8 cellular contexts compared by ENCODE assay signal in genomic region chr17:31391496-31391949, GRCh38. TPM values are rescaled to one million over a fixed set of nuclear protein-coding genes. Genes with fewer than 3 reads are reported as not detected.
DNase-seq lines count a peak whose midpoint lies in the region; ATAC-seq and TF ChIP-seq lines count a peak whose summit lies in the region.

TSS of gene RAB11FIP4 (plus strand) at chr17:31391675. CDS start at chr17:31391853, 178 bp downstream.

- no peaks in the 10 kb centered on the region for H3K9me3 Mint-ChIP-seq in activated CD4-positive, alpha-beta T cell treated with anti-CD3 and anti-CD28 coated beads for 36 hours (ENCODE audit: low read depth)
- no peaks in the 10 kb centered on the region for H3K9me3 Mint-ChIP-seq in activated CD4-positive, alpha-beta memory T cell treated with anti-CD3 and anti-CD28 coated beads, Interleukin-2, amount 10 ng/mL, durations not matched to agents 7 days and 5 days

- peaks cover 3% of the 10 kb centered on the region for H3K79me2 ChIP-seq in parathyroid adenoma

- H3K36me3 Mint-ChIP-seq in activated CD4-positive, alpha-beta T cell treated with anti-CD3 and anti-CD28 coated beads for 36 hours (ENCODE audit: low read depth), result no peaks in the 10 kb centered on the region
- H3K36me3 Mint-ChIP-seq in activated CD4-positive, alpha-beta memory T cell treated with anti-CD3 and anti-CD28 coated beads, Interleukin-2, amount 10 ng/mL, durations not matched to agents 7 days and 5 days (ENCODE audit: low read depth), result no peaks in the 10 kb centered on the region

- no peaks in the 10 kb centered on the region for H3K36me3 ChIP-seq in parathyroid adenoma (ENCODE audit: control insufficient read depth, insufficient read depth, low read length)

- peaks cover 12% of the 10 kb centered on the region for H3K4me1 ChIP-seq in parathyroid adenoma

- POLR2A ChIA-PET in activated CD4-positive, alpha-beta T cell treated with anti-CD3 and anti-CD28 coated beads for 36 hours (lab: Charles Lee), result no interaction called here
- POLR2A ChIA-PET in activated CD4-positive, alpha-beta memory T cell treated with anti-CD3 and anti-CD28 coated beads, Interleukin-2, amount 10 ng/mL, durations not matched to agents 7 days and 5 days (lab: Charles Lee), result no interaction called here

- H3K27me3 ChIP-seq in parathyroid adenoma (ENCODE audit: control insufficient read depth, insufficient read depth, low read length), result peaks cover 3% of the 10 kb centered on the region

- H3K4me1 Mint-ChIP-seq in activated CD4-positive, alpha-beta T cell treated with anti-CD3 and anti-CD28 coated beads for 36 hours, result peaks cover 3% of the 10 kb centered on the region
- H3K4me1 Mint-ChIP-seq in activated CD4-positive, alpha-beta memory T cell treated with anti-CD3 and anti-CD28 coated beads, Interleukin-2, amount 10 ng/mL, durations not matched to agents 7 days and 5 days, result peaks cover 13% of the 10 kb centered on the region

- no peak for TF ChIP-seq CTCF in parathyroid adenoma (IDR thresholded peaks at IDR 0.05)

- peak; percentile 30 for DNase-seq in activated CD4-positive, alpha-beta T cell treated with anti-CD3 and anti-CD28 coated beads for 36 hours
- no peak for DNase-seq in activated CD4-positive, alpha-beta T cell treated with anti-CD3 and anti-CD28 coated beads for 48 hours
- no peak for DNase-seq in activated CD4-positive, alpha-beta memory T cell treated with anti-CD3 and anti-CD28 coated beads, Interleukin-2, amount 10 ng/mL, durations not matched to agents 7 days and 5 days
- peak; percentile 65 for DNase-seq in globus pallidus (ENCODE audit: low spot score)
- DNase-seq in effector CD4-positive, alpha-beta T cell, result no peak
- DNase-seq in NOMO-1 treated with DMSO at 0.1 percent for 48 hours (lab: John Stamatoyannopoulos, UW; ENCODE audit: unreplicated experiment), result no peak

- no peak within 1 kb of the TSS for H3K4me3 ChIP-seq in parathyroid adenoma (ENCODE audit: low read depth, low read length)

- peak within 1 kb of the TSS; percentile 80 for H3K27ac ChIP-seq in parathyroid adenoma

- CTCF ChIA-PET in activated CD4-positive, alpha-beta T cell treated with anti-CD3 and anti-CD28 coated beads for 36 hours (lab: Charles Lee), result interaction anchor here (0.7 kb wide), 1 partner anchor 19 kb away, joined by 3 read pairs; no protein-coding TSS in a partner anchor
- CTCF ChIA-PET in activated CD4-positive, alpha-beta memory T cell treated with anti-CD3 and anti-CD28 coated beads, Interleukin-2, amount 10 ng/mL, durations not matched to agents 7 days and 5 days (lab: Charles Lee), result interaction anchor here (0.5 to 0.6 kb wide), 2 partner anchors 68 to 1241 kb away, joined by 3 to 7 read pairs; no protein-coding TSS in a partner anchor

- no peak within 1 kb of the TSS for H3K9ac ChIP-seq in parathyroid adenoma

- H3K4me3 Mint-ChIP-seq in activated CD4-positive, alpha-beta T cell treated with anti-CD3 and anti-CD28 coated beads for 36 hours, result peak within 1 kb of the TSS; percentile 60
- H3K4me3 Mint-ChIP-seq in activated CD4-positive, alpha-beta memory T cell treated with anti-CD3 and anti-CD28 coated beads, Interleukin-2, amount 10 ng/mL, durations not matched to agents 7 days and 5 days, result peak within 1 kb of the TSS; percentile 49

- H2AFZ ChIP-seq in parathyroid adenoma, result peak within 1 kb of the TSS; percentile 91

- intact Hi-C loops in activated CD4-positive, alpha-beta T cell treated with anti-CD3 and anti-CD28 coated beads for 36 hours (cut with DNase I, micrococcal nuclease), result no loop called here

- H3K27ac Mint-ChIP-seq in activated CD4-positive, alpha-beta T cell treated with anti-CD3 and anti-CD28 coated beads for 36 hours, result no peak within 1 kb of the TSS
- H3K27ac Mint-ChIP-seq in activated CD4-positive, alpha-beta memory T cell treated with anti-CD3 and anti-CD28 coated beads, Interleukin-2, amount 10 ng/mL, durations not matched to agents 7 days and 5 days, result no peak within 1 kb of the TSS

- H3K27me3 Mint-ChIP-seq in activated CD4-positive, alpha-beta T cell treated with anti-CD3 and anti-CD28 coated beads for 36 hours, result peaks cover 37% of the 10 kb centered on the region
- peaks cover 52% of the 10 kb centered on the region for H3K27me3 Mint-ChIP-seq in activated CD4-positive, alpha-beta memory T cell treated with anti-CD3 and anti-CD28 coated beads, Interleukin-2, amount 10 ng/mL, durations not matched to agents 7 days and 5 days

- H3K9me3 ChIP-seq in parathyroid adenoma (ENCODE audit: control insufficient read depth, low read length), result no peaks in the 10 kb centered on the region

- no peak within 1 kb of the TSS for H3K4me2 ChIP-seq in parathyroid adenoma (ENCODE audit: low read length)

- peak; percentile 70 for ATAC-seq in activated CD4-positive, alpha-beta T cell treated with anti-CD3 and anti-CD28 coated beads for 36 hours
- ATAC-seq in GM19351 (IDR thresholded peaks at IDR 0.05; ENCODE audit: unreplicated experiment), result no peak

RNA-seq across cellular contexts. Expression of gene RAB11FIP4, which starts in this region (rescaled TPM):
- total RNA-seq in activated CD4-positive, alpha-beta T cell treated with anti-CD3 and anti-CD28 coated beads for 36 hours, result 10 to 100 TPM; 30.3 to 41.4 TPM
- total RNA-seq in activated CD4-positive, alpha-beta memory T cell treated with anti-CD3 and anti-CD28 coated beads, Interleukin-2, amount 10 ng/mL, durations not matched to agents 7 days and 5 days, result 10 to 100 TPM; 38.6 to 41.1 TPM

Comparison
In these comparisons a context has a peak if more than half of its experiments do, and no peak if none do; other contexts are left out.
1. DNase-seq: peak in activated CD4-positive, alpha-beta T cell treated with anti-CD3 and anti-CD28 coated beads for 36 hours (single experiment) and globus pallidus (single experiment); none in activated CD4-positive, alpha-beta T cell treated with anti-CD3 and anti-CD28 coated beads for 48 hours (single experiment), activated CD4-positive, alpha-beta memory T cell treated with anti-CD3 and anti-CD28 coated beads, Interleukin-2, amount 10 ng/mL, durations not matched to agents 7 days and 5 days (single experiment), effector CD4-positive, alpha-beta T cell (single experiment) and NOMO-1 treated with DMSO at 0.1 percent for 48 hours (single experiment).